16 cellular contexts compared by ENCODE assay signal in genomic region chr6:96156425-96156824, GRCh38.
A peak's percentile ranks its signal among the peaks of the same experiment; 100 is the strongest.
DNase-seq lines count a peak whose midpoint lies in the region; ATAC-seq, FAIRE-seq and TF ChIP-seq lines count a peak whose summit lies in the region.
"Had no signal": no experiment of that assay in that cellular context is flagged by ENCODE, and none has a peak within 500 bp of the region (broad histone marks: within the 10 kb centered on the region; RNA-seq: fewer than 3 reads in every experiment).

No MANE protein-coding gene starts in this region.

- H3K4me2 ChIP-seq in DND-41 (ENCODE audit: insufficient read depth, low read length) = peak overlapping the region; percentile 48
- H3K4me2 ChIP-seq in H1 (ENCODE audit: insufficient read depth in 1 of 2, low read depth in 2 of 2, low read length in 2 of 2) = no peak overlapping the region

- H2BK20ac ChIP-seq in H1 (ENCODE audit: low read length) = no peak overlapping the region

- POLR2A ChIA-PET in H1 (lab: Charles Lee; ENCODE audit: partially characterized antibody) = no interaction called here

- TF ChIP-seq CTCF in DND-41 (IDR thresholded peaks at IDR 0.05; ENCODE audit: borderline replicate concordance, extremely low read depth, low read length, poor library complexity, severe bottlenecking) = no peak
- no peak for TF ChIP-seq CTCF in H1 (IDR thresholded peaks at IDR 0.05; ENCODE audit: control extremely low read depth in 1 of 3, insufficient read depth in 1 of 3, low read depth in 1 of 3, low read length in 3 of 3)
- TF ChIP-seq CTCF in Peyer's patch (IDR thresholded peaks at IDR 0.05) = no peak

- no peaks in the 10 kb centered on the region for H3K23me2 ChIP-seq in H1 (ENCODE audit: low read depth, low read length)

- H3K9me3 ChIP-seq in DND-41 (ENCODE audit: insufficient read depth, low read length, severe bottlenecking) (no peaks in the 10 kb centered on the region), H1 (ENCODE audit: insufficient read depth in 2 of 2, low read depth in 1 of 2, low read length in 1 of 2) (no peaks in the 10 kb centered on the region), Peyer's patch (no peaks in the 10 kb centered on the region)
- H3K9me3 ChIP-seq: lower lobe of right lung, SK-N-SH had no signal

- peak; percentile 53 for DNase-seq in DND-41
- peak; percentile 62 for DNase-seq in NCI-H69 (lab: John Stamatoyannopoulos, UW)
- no peak for DNase-seq in H1 (ENCODE audit: low read depth in 1 of 2, low spot score in 2 of 2)
- no peak for DNase-seq in COR-L47 (lab: John Stamatoyannopoulos, UW)
- no peak for DNase-seq in GF-D8 (lab: John Stamatoyannopoulos, UW)
- DNase-seq in Peyer's patch = no peak
- DNase-seq in effector CD8-positive, alpha-beta T cell (lab: John Stamatoyannopoulos, UW) = no peak
- DNase-seq: activated gamma-delta T cell, AML-193, GOT3, lower lobe of right lung, MV-4-11, natural killer cell, SK-N-SH had no signal

- H4K8ac ChIP-seq in H1 (ENCODE audit: extremely low read depth, insufficient read depth, low read length) = no peak overlapping the region

- H3K27ac ChIP-seq in DND-41 (ENCODE audit: low read length) (peak overlapping the region; percentile 84), H1 (ENCODE audit: low read depth, low read length) (no peak overlapping the region), Peyer's patch (no peak overlapping the region)
- H3K27ac ChIP-seq: coronary artery, lower lobe of right lung had no signal

- H2AK5ac ChIP-seq in H1 (ENCODE audit: low read depth, low read length) = no peak overlapping the region

- H3K4me1 ChIP-seq in DND-41 (ENCODE audit: insufficient read depth, low read length) (peaks cover 28% of the 10 kb centered on the region), H1 (replicated peaks in 1 of 4; ENCODE audit: control insufficient read depth in 3 of 4, insufficient read depth in 4 of 4, low read length in 3 of 4) (no peaks in the 10 kb centered on the region; a peak in 1 of 7 replicates), Peyer's patch (no peaks in the 10 kb centered on the region)
- H3K4me1 ChIP-seq: lower lobe of right lung had no signal

- H2BK5ac ChIP-seq in H1 (ENCODE audit: low read depth, low read length) = 0 out of 2 replicates have a peak overlapping the region, but pooled peaks have one; percentile 8

- H2BK120ac ChIP-seq in H1 (replicated peaks; ENCODE audit: low read depth, low read length) = peak overlapping the region; percentile 29

- no peak for TF ChIP-seq RAD21 in H1 (IDR thresholded peaks at IDR 0.05 in 1 of 2, conservative IDR thresholded peaks at IDR 0.05 in 1 of 2; ENCODE audit: low read depth in 2 of 2, low read length in 2 of 2)

- H3K4me3 ChIP-seq in DND-41 (ENCODE audit: low read depth in 1 of 2, low read length in 2 of 2) = peak overlapping the region in 1 of 2 experiments; percentile 42; a peak in 2 of 4 replicates
- H3K4me3 ChIP-seq in H1 (ENCODE audit: extremely low read depth in 1 of 4, insufficient read depth in 2 of 4, low read depth in 3 of 4, low read length in 4 of 4) = no peak overlapping the region
- H3K4me3 ChIP-seq in Peyer's patch = no peak overlapping the region
- H3K4me3 ChIP-seq: coronary artery, lower lobe of right lung had no signal

- 94% methylated on average over 4 of the region's 4 CpGs; no CpG with 5 or more reads in 1 of the 2 experiments for WGBS in H1 (ENCODE audit: extremely low coverage in 1 of 2, insufficient coverage in 1 of 2, insufficient read length in 1 of 2, insufficient replicate concordance in 2 of 2, low coverage in 1 of 2, low lambda C conversion rate in 2 of 2, missing lambda C conversion rate in 1 of 2), 2 experiments

- no peak overlapping the region for H3K14ac ChIP-seq in H1 (ENCODE audit: insufficient read length)

- H3K27me3 ChIP-seq in DND-41 (ENCODE audit: insufficient read depth, low read length, poor library complexity) (no peaks in the 10 kb centered on the region), H1 (replicated peaks in 1 of 4; ENCODE audit: control insufficient read depth in 3 of 4, extremely low read depth in 1 of 4, insufficient read depth in 3 of 4, low read length in 3 of 4) (no peaks in the 10 kb centered on the region), Peyer's patch (no peaks in the 10 kb centered on the region)

- no peaks in the 10 kb centered on the region for H3K79me1 ChIP-seq in H1 (ENCODE audit: low read depth, low read length)

- peak overlapping the region; percentile 48; the same call in 1 of the 2 replicates for H2AFZ ChIP-seq in DND-41 (ENCODE audit: low read depth, low read length)
- no peak overlapping the region for H2AFZ ChIP-seq in H1 (ENCODE audit: low read length)

- peak overlapping the region; percentile 48 for H4K5ac ChIP-seq in H1 (ENCODE audit: insufficient read length, low read depth, low read length)

- H4K20me1 ChIP-seq in DND-41 (ENCODE audit: insufficient read depth, low read length) = no peaks in the 10 kb centered on the region
- no peaks in the 10 kb centered on the region for H4K20me1 ChIP-seq in H1 (replicated peaks in 1 of 2; ENCODE audit: control insufficient read depth in 1 of 2, insufficient read depth in 2 of 2, low read length in 2 of 2)

- H4K91ac ChIP-seq in H1 (replicated peaks; ENCODE audit: insufficient read length, low read length) = peak overlapping the region; percentile 15

- no peak overlapping the region for H2BK12ac ChIP-seq in H1 (ENCODE audit: low read depth, low read length)

- ATAC-seq in DND-41 (ENCODE audit: insufficient read depth, low read depth) = peak; percentile 84
- peak; percentile 34 for ATAC-seq in GM21717 (IDR thresholded peaks at IDR 0.05; ENCODE audit: unreplicated experiment)
- ATAC-seq: lower lobe of right lung, natural killer cell had no signal

- H3K79me2 ChIP-seq in DND-41 (ENCODE audit: insufficient read depth, low read length) (no peaks in the 10 kb centered on the region), H1 (ENCODE audit: control insufficient read depth in 1 of 2, insufficient read depth in 2 of 2, low read length in 2 of 2) (no peaks in the 10 kb centered on the region)

- no peak for TF ChIP-seq EP300 in H1 (IDR thresholded peaks at IDR 0.05; ENCODE audit: borderline replicate concordance in 1 of 2, low read depth in 2 of 2, low read length in 2 of 2)

- peak overlapping the region; percentile 50 for H3K9ac ChIP-seq in DND-41 (ENCODE audit: low read depth, low read length)
- no peak overlapping the region for H3K9ac ChIP-seq in H1 (replicated peaks in 1 of 4; ENCODE audit: extremely low read depth in 1 of 4, low read depth in 3 of 4, low read length in 3 of 4)
- H3K9ac ChIP-seq: SK-N-SH had no signal

- TF ChIP-seq POLR2A in H1 (IDR thresholded peaks at IDR 0.05; ENCODE audit: control extremely low read depth in 1 of 2, low read depth in 2 of 2, low read length in 2 of 2) = no peak
- no peak for TF ChIP-seq POLR2A in Peyer's patch (IDR thresholded peaks at IDR 0.05)

- H3K18ac ChIP-seq in H1 (ENCODE audit: extremely low read depth, low read length) = no peak overlapping the region; the same call in none of the 2 replicates

- no peak overlapping the region for H3K56ac ChIP-seq in H1 (replicated peaks; ENCODE audit: insufficient read length, low read depth, low read length)

- no peak overlapping the region for H3K23ac ChIP-seq in H1 (ENCODE audit: insufficient read length)

- CTCF ChIA-PET in H1 (lab: Charles Lee; ENCODE audit: partially characterized antibody) = no interaction called here

- H3K36me3 ChIP-seq in DND-41 (ENCODE audit: insufficient read depth, low read length) = no peaks in the 10 kb centered on the region
- H3K36me3 ChIP-seq in H1 (ENCODE audit: control insufficient read depth in 2 of 4, insufficient read depth in 4 of 4, low read length in 3 of 4) = no peaks in the 10 kb centered on the region
- no peaks in the 10 kb centered on the region for H3K36me3 ChIP-seq in Peyer's patch
- H3K36me3 ChIP-seq: lower lobe of right lung had no signal

- no peak for FAIRE-seq in H1 (lab: Jason Lieb, UNC)

- no peak overlapping the region for H2BK15ac ChIP-seq in H1 (ENCODE audit: low read length)

- no peak overlapping the region for H3K4ac ChIP-seq in H1 (replicated peaks; ENCODE audit: insufficient read length, low read depth, low read length)

TF ChIP-seq in H1, 55 proteins besides CTCF, POLR2A, EP300 and RAD21:
- TF ChIP-seq EZH2 (IDR thresholded peaks at IDR 0.05; ENCODE audit: low read depth, low read length, severe bottlenecking) (no peak), CTBP2 (IDR thresholded peaks at IDR 0.05; ENCODE audit: borderline replicate concordance, insufficient read depth, insufficient read length, low read length) (no peak), ATF2 (IDR thresholded peaks at IDR 0.05; ENCODE audit: low read length) (no peak), CHD2 (IDR thresholded peaks at IDR 0.05; ENCODE audit: low read length) (no peak)

Comparison
In these comparisons a context has a peak if more than half of its experiments do, and no peak if none do; other contexts are left out.
1. DNase-seq: peak in DND-41 (single experiment) and NCI-H69 (single experiment); none in H1 (0 of 2), COR-L47 (single experiment), GF-D8 (single experiment), Peyer's patch (0 of 3) and effector CD8-positive, alpha-beta T cell (single experiment).